14 cellular contexts compared by ENCODE assay signal in the genomic region with DNA sequence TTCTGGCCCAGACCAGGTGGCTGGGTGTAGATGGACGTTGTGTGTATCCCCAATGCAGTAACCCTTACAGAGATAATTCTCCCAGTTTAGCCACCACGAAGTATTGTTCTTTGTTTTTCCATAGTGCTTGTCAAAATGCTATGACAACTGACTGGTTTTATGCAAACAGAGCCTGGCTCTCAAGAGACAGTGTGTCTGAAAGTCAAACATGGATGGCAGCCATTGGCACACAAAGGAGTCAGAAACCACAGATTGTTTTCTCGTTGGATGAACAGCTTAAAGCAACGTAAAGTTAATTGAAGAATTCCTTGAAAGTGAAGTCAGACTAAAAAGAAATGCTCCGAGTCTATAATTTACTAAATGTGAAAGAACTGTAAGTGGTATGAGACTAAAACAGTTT.
DNase-seq lines count a peak whose midpoint lies in the region; ATAC-seq and TF ChIP-seq lines count a peak whose summit lies in the region.
"Had no signal": no experiment of that assay in that cellular context is flagged by ENCODE, and none has a peak within 500 bp of the region (broad histone marks: within the 10 kb centered on the region; RNA-seq: fewer than 3 reads in every experiment).

No MANE protein-coding gene starts in this region.

- H3K4me3 ChIP-seq in SJSA1 = no peak overlapping the region
- H3K4me3 ChIP-seq in spleen = no peak overlapping the region

- H3K9me3 Mint-ChIP-seq in activated CD4-positive, alpha-beta memory T cell treated with anti-CD3 and anti-CD28 coated beads for 36 hours = no peaks in the 10 kb centered on the region
- H3K9me3 Mint-ChIP-seq: activated B cell treated with CpG ODN at 0.5 μM for 24 hours; CD4-positive, alpha-beta T cell had no signal

- CTCF ChIA-PET in activated CD4-positive, alpha-beta memory T cell treated with anti-CD3 and anti-CD28 coated beads for 36 hours (lab: Charles Lee) = no interaction called here

- TF ChIP-seq POLR2A in spleen (IDR thresholded peaks at IDR 0.05) = no peak

- peak overlapping the region; percentile 82 for H3K27ac ChIP-seq in SJSA1
- H3K27ac ChIP-seq in spleen = no peak overlapping the region
- H3K27ac ChIP-seq: brain microvascular endothelial cell had no signal

- no peak overlapping the region for H3K4me3 Mint-ChIP-seq in activated CD4-positive, alpha-beta memory T cell treated with anti-CD3 and anti-CD28 coated beads for 36 hours
- H3K4me3 Mint-ChIP-seq: activated B cell treated with CpG ODN at 0.5 μM for 24 hours; CD4-positive, alpha-beta T cell had no signal

- H3K36me3 Mint-ChIP-seq in activated CD4-positive, alpha-beta memory T cell treated with anti-CD3 and anti-CD28 coated beads for 36 hours = peaks cover 10% of the 10 kb centered on the region

- H3K4me1 ChIP-seq in SJSA1 (replicated peaks) = peaks cover 33% of the 10 kb centered on the region
- H3K4me1 ChIP-seq in spleen = no peaks in the 10 kb centered on the region

- H3K9me3 ChIP-seq in SJSA1 (replicated peaks) = no peaks in the 10 kb centered on the region
- no peaks in the 10 kb centered on the region for H3K9me3 ChIP-seq in spleen

- TF ChIP-seq CTCF in spleen (IDR thresholded peaks at IDR 0.05 in 8 of 11, conservative IDR thresholded peaks at IDR 0.05 in 3 of 11) = no peak

- POLR2A ChIA-PET in activated CD4-positive, alpha-beta memory T cell treated with anti-CD3 and anti-CD28 coated beads for 36 hours (lab: Charles Lee) = no interaction called here

- intact Hi-C loops in activated CD4-positive, alpha-beta memory T cell treated with anti-CD3 and anti-CD28 coated beads for 36 hours (cut with micrococcal nuclease) = no loop called here
- intact Hi-C loops in spleen (cut with DNase I; ENCODE audit: low total_unique reads) = no loop called here

- DNase-seq in COR-L47 (lab: John Stamatoyannopoulos, UW) (peak; percentile 64), HK-2 (ENCODE audit: unreplicated experiment) (peak; percentile 49), SJSA1 (ENCODE audit: low read depth in 1 of 2, low spot score in 2 of 2) (peak; percentile 75 to 77), kidney glomerular epithelial cell (lab: John Stamatoyannopoulos, UW) (peak; percentile 85), D341Med (ENCODE audit: low spot score) (no peak), spleen (no peak)
- DNase-seq in activated CD4-positive, alpha-beta memory T cell treated with anti-CD3 and anti-CD28 coated beads for 36 hours = no peak
- DNase-seq: activated B cell treated with CpG ODN at 0.5 μM for 24 hours; brain microvascular endothelial cell; CD4-positive, alpha-beta T cell; GOT3; substantia nigra had no signal

- WGBS in spleen, 5 donors = 79 to 92% (median 82%) methylated on average over 5 of the region's 5 CpGs

- H3K27me3 Mint-ChIP-seq in activated CD4-positive, alpha-beta memory T cell treated with anti-CD3 and anti-CD28 coated beads for 36 hours = no peaks in the 10 kb centered on the region
- H3K27me3 Mint-ChIP-seq: activated B cell treated with CpG ODN at 0.5 μM for 24 hours; CD4-positive, alpha-beta T cell had no signal

- H3K36me3 ChIP-seq in SJSA1 (no peaks in the 10 kb centered on the region), spleen (no peaks in the 10 kb centered on the region)
- H3K36me3 ChIP-seq: brain microvascular endothelial cell had no signal

- H3K4me1 Mint-ChIP-seq in activated CD4-positive, alpha-beta memory T cell treated with anti-CD3 and anti-CD28 coated beads for 36 hours (ENCODE audit: low read depth) = no peaks in the 10 kb centered on the region
- H3K4me1 Mint-ChIP-seq: activated B cell treated with CpG ODN at 0.5 μM for 24 hours had no signal

- H3K27ac Mint-ChIP-seq in activated CD4-positive, alpha-beta memory T cell treated with anti-CD3 and anti-CD28 coated beads for 36 hours = no peak overlapping the region
- H3K27ac Mint-ChIP-seq: activated B cell treated with CpG ODN at 0.5 μM for 24 hours; CD4-positive, alpha-beta T cell had no signal

- H3K27me3 ChIP-seq in SJSA1 (replicated peaks) (no peaks in the 10 kb centered on the region), spleen (replicated peaks in 1 of 7) (no peaks in the 10 kb centered on the region)
- H3K27me3 ChIP-seq: brain microvascular endothelial cell had no signal

- ATAC-seq in HG02798 (IDR thresholded peaks at IDR 0.05; ENCODE audit: poor library complexity, unreplicated experiment) = no peak
- ATAC-seq: Right ventricle myocardium inferior had no signal

Comparison
In these comparisons a context has a peak if more than half of its experiments do, and no peak if none do; other contexts are left out.
1. DNase-seq: peak in COR-L47 (single experiment), HK-2 (single experiment), SJSA1 (2 of 2) and kidney glomerular epithelial cell (single experiment); none in D341Med (single experiment), activated CD4-positive, alpha-beta memory T cell treated with anti-CD3 and anti-CD28 coated beads for 36 hours (single experiment) and spleen (single experiment).